8 cellular contexts compared by ENCODE assay signal in the genomic region with DNA sequence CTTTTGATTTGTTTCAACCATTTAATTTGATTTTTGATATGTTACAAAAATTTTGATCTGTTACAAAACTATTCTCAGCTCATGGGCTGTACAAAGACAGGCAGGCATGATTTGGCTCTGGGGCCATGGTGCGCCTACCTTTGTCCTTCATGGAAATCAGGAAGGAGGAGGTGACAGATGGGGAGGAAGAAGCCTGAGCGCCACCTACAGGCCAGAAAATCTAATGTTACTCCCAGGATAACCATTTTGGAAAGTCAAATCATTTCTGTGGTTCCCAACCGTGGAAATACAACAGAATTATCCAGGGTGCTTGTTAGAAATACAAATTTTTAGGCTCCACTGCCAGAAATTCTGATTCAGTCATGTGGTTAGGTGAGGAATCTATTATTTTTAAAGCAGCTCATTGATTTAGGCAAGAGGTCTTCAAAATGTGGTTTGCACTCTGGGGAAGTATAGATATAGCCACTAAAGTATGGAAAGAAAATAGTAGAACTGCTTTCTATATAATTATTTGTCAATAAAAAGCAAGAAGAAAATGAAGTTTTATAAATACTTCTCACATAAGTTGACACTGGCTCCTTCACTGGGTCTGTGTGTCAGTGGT.
A peak's percentile ranks its signal among the peaks of the same experiment; 100 is the strongest.
DNase-seq lines count a peak whose midpoint lies in the region; ATAC-seq lines count a peak whose summit lies in the region.

No MANE protein-coding gene starts in this region.

- H4K8ac ChIP-seq in mesenchymal stem cell (ENCODE audit: low read length), result no peak overlapping the region

- no peaks in the 10 kb centered on the region for H3K4me1 Mint-ChIP-seq in activated CD8-positive, alpha-beta memory T cell treated with anti-CD3 and anti-CD28 coated beads, Interleukin-2, amount 10 ng/mL, durations not matched to agents 7 days and 5 days

- no peak overlapping the region for H3K14ac ChIP-seq in mesenchymal stem cell (ENCODE audit: low read length in 2 of 2)

- H2BK15ac ChIP-seq in mesenchymal stem cell (ENCODE audit: low read depth, poor library complexity, severe bottlenecking), result no peak overlapping the region

- DNase-seq in A172 (ENCODE audit: low spot score) (peak; percentile 56), ELR (ENCODE audit: low read depth) (peak; percentile 64), MG63 (peak; percentile 12), adipocyte (ENCODE audit: low read depth) (peak; percentile 49), mesenchymal stem cell (peak; percentile 36)
- DNase-seq in activated CD8-positive, alpha-beta memory T cell treated with anti-CD3 and anti-CD28 coated beads, Interleukin-2, amount 10 ng/mL, durations not matched to agents 7 days and 5 days, result no peak

- no peak overlapping the region for H3K23ac ChIP-seq in mesenchymal stem cell (ENCODE audit: low read length in 2 of 2)

- CTCF ChIA-PET in activated CD8-positive, alpha-beta memory T cell treated with anti-CD3 and anti-CD28 coated beads, Interleukin-2, amount 10 ng/mL, durations not matched to agents 7 days and 5 days (lab: Charles Lee), result interaction anchor here (0.6 to 1.6 kb wide), 3 partner anchors 130 to 693 kb away, joined by 3 to 4 read pairs (median 3); no protein-coding TSS in a partner anchor

- no peak overlapping the region for H3K4ac ChIP-seq in mesenchymal stem cell (ENCODE audit: low read depth in 1 of 2, low read length in 2 of 2)

- H3K9me3 ChIP-seq in MG63 (no peaks in the 10 kb centered on the region), adipocyte (ENCODE audit: control insufficient read depth, low read length) (no peaks in the 10 kb centered on the region), mesenchymal stem cell (ENCODE audit: control insufficient read depth, low read length) (no peaks in the 10 kb centered on the region)

- H3K9ac ChIP-seq in adipocyte (ENCODE audit: low read length) (no peak overlapping the region), mesenchymal stem cell (ENCODE audit: low read length) (no peak overlapping the region)

- H2BK120ac ChIP-seq in mesenchymal stem cell (ENCODE audit: low read depth, low read length), result no peak overlapping the region

- no peak overlapping the region for H3K4me2 ChIP-seq in mesenchymal stem cell (ENCODE audit: low read length, poor library complexity, severe bottlenecking)

- H3K27ac Mint-ChIP-seq in activated CD8-positive, alpha-beta memory T cell treated with anti-CD3 and anti-CD28 coated beads, Interleukin-2, amount 10 ng/mL, durations not matched to agents 7 days and 5 days, result no peak overlapping the region

- no peak for ATAC-seq in HG03439 (IDR thresholded peaks at IDR 0.05; ENCODE audit: unreplicated experiment)
- ATAC-seq in GM18867 (IDR thresholded peaks at IDR 0.05; ENCODE audit: unreplicated experiment), result no peak
- ATAC-seq in activated CD8-positive, alpha-beta memory T cell treated with anti-CD3 and anti-CD28 coated beads, Interleukin-2, amount 10 ng/mL, durations not matched to agents 7 days and 5 days, result no peak

- no peaks in the 10 kb centered on the region for H3K36me3 Mint-ChIP-seq in activated CD8-positive, alpha-beta memory T cell treated with anti-CD3 and anti-CD28 coated beads, Interleukin-2, amount 10 ng/mL, durations not matched to agents 7 days and 5 days

- H3K4me3 Mint-ChIP-seq in activated CD8-positive, alpha-beta memory T cell treated with anti-CD3 and anti-CD28 coated beads, Interleukin-2, amount 10 ng/mL, durations not matched to agents 7 days and 5 days, result no peak overlapping the region

- no peak overlapping the region for H3K27ac ChIP-seq in mesenchymal stem cell (ENCODE audit: low read length, poor library complexity, severe bottlenecking)

- H3K36me3 ChIP-seq in MG63 (no peaks in the 10 kb centered on the region), adipocyte (ENCODE audit: control insufficient read depth, insufficient read depth, low read length, severe bottlenecking) (no peaks in the 10 kb centered on the region), mesenchymal stem cell (ENCODE audit: control insufficient read depth in 1 of 2, insufficient read depth in 2 of 2, low read depth in 1 of 2, low read length in 2 of 2) (no peaks in the 10 kb centered on the region)

- no peaks in the 10 kb centered on the region for H3K79me1 ChIP-seq in mesenchymal stem cell (replicated peaks; ENCODE audit: low read length, poor library complexity, severe bottlenecking)

- H3K18ac ChIP-seq in mesenchymal stem cell (ENCODE audit: low read depth in 1 of 2, low read length in 2 of 2), result no peak overlapping the region

- H3K4me1 ChIP-seq in adipocyte (ENCODE audit: control insufficient read depth, insufficient read depth, low read length) (no peaks in the 10 kb centered on the region), mesenchymal stem cell (ENCODE audit: control insufficient read depth, insufficient read depth, low read depth, low read length) (peaks cover 2% of the 10 kb centered on the region)

- H3K27me3 Mint-ChIP-seq in activated CD8-positive, alpha-beta memory T cell treated with anti-CD3 and anti-CD28 coated beads, Interleukin-2, amount 10 ng/mL, durations not matched to agents 7 days and 5 days, result peaks cover 27% of the 10 kb centered on the region

- 82% methylated on average over 2 of the region's 3 CpGs for WGBS in mesenchymal stem cell

- H3K4me3 ChIP-seq in MG63 (no peak overlapping the region), adipocyte (ENCODE audit: low read length) (no peak overlapping the region), mesenchymal stem cell (ENCODE audit: insufficient read depth in 1 of 2, low read depth in 1 of 2, low read length in 2 of 2) (no peak overlapping the region)

- no peak overlapping the region for H4K91ac ChIP-seq in mesenchymal stem cell (ENCODE audit: low read length)

- no peak overlapping the region for H2BK5ac ChIP-seq in mesenchymal stem cell (ENCODE audit: low read depth, low read length, poor library complexity, severe bottlenecking)

- no peaks in the 10 kb centered on the region for H3K9me3 Mint-ChIP-seq in activated CD8-positive, alpha-beta memory T cell treated with anti-CD3 and anti-CD28 coated beads, Interleukin-2, amount 10 ng/mL, durations not matched to agents 7 days and 5 days (ENCODE audit: low read depth)

- H3K27me3 ChIP-seq in MG63 (0 out of 2 replicates have a peak, but pooled peaks cover 3% of the 10 kb centered on the region), adipocyte (replicated peaks; ENCODE audit: control insufficient read depth, insufficient read depth, low read length) (peaks cover 3% of the 10 kb centered on the region), mesenchymal stem cell (ENCODE audit: control insufficient read depth in 1 of 2, insufficient read depth in 1 of 2, low read length in 2 of 2) (peaks cover 5 to 8% of the 10 kb centered on the region in 2 experiments)

- no peak overlapping the region for H2BK12ac ChIP-seq in mesenchymal stem cell (ENCODE audit: low read length in 2 of 2)

- no peak overlapping the region for H2AFZ ChIP-seq in mesenchymal stem cell (ENCODE audit: low read depth, low read length)

- no peak overlapping the region for H2AK5ac ChIP-seq in mesenchymal stem cell (ENCODE audit: low read length, severe bottlenecking)
